ENCODE assay signal across 1 cellular context in genomic region chr7:107581387-107582013, GRCh38.
TF ChIP-seq lines count a peak whose summit lies in the region.

No MANE protein-coding gene starts in this region.

TF ChIP-seq in WTC11, 78 proteins besides CTCF, POLR2A, EP300 and RAD21 (continued from another document):
- TF ChIP-seq E2F5 (CRISPR knock-in tag; IDR thresholded peaks at IDR 0.05): no peak
- no peak for TF ChIP-seq RORB (CRISPR knock-in tag; IDR thresholded peaks at IDR 0.05)
- TF ChIP-seq MLX (CRISPR knock-in tag; IDR thresholded peaks at IDR 0.05): no peak
- no peak for TF ChIP-seq ZNF263 (CRISPR knock-in tag; IDR thresholded peaks at IDR 0.05; ENCODE audit: low read depth)
- no peak for TF ChIP-seq RELA (CRISPR knock-in tag; IDR thresholded peaks at IDR 0.05; ENCODE audit: borderline replicate concordance)
